8 cellular contexts compared by ENCODE assay signal in genomic region chr17:81397314-81398169, GRCh38.
DNase-seq lines count a peak whose midpoint lies in the region; ATAC-seq and TF ChIP-seq lines count a peak whose summit lies in the region.

No MANE protein-coding gene starts in this region.

- no peaks in the 10 kb centered on the region for H3K36me3 ChIP-seq in brain microvascular endothelial cell (replicated peaks)

- H3K4me3 ChIP-seq in brain microvascular endothelial cell (ENCODE audit: low read depth, low read length) = peak overlapping the region; percentile 68

- TF ChIP-seq CTCF in brain microvascular endothelial cell (IDR thresholded peaks at IDR 0.05; ENCODE audit: low read depth, low read length, missing control alignments) = peak; percentile 31

- H3K27ac ChIP-seq in brain microvascular endothelial cell (peak overlapping the region; percentile 90), substantia nigra (ENCODE audit: low read depth, low read length, poor library complexity, severe bottlenecking) (peak overlapping the region; percentile 93)

- no peak for ATAC-seq in HG02884 (IDR thresholded peaks at IDR 0.05; ENCODE audit: unreplicated experiment)
- no peak for ATAC-seq in GM21423 (IDR thresholded peaks at IDR 0.05; ENCODE audit: unreplicated experiment)

- H3K27me3 ChIP-seq in brain microvascular endothelial cell (replicated peaks) = no peaks in the 10 kb centered on the region

- in situ Hi-C loops in brain microvascular endothelial cell (cut with HindIII; ENCODE audit: low pct_ligation_motif_present, low sequenced_read_pairs) = no loop called here

- peak; percentile 71 for DNase-seq in activated CD8-positive, alpha-beta memory T cell treated with anti-CD3 and anti-CD28 coated beads, Interleukin-2, amount 50 U/mL, for 48 hours
- DNase-seq in activated CD8-positive, alpha-beta memory T cell treated with anti-CD3 and anti-CD28 coated beads, Interleukin-2, amount 50 U/mL, for 4 hours = no peak
- peak; percentile 32 for DNase-seq in NCI-H226
- no peak for DNase-seq in brain microvascular endothelial cell
- DNase-seq in kidney glomerular epithelial cell (lab: John Stamatoyannopoulos, UW) = peak; percentile 62
- peak in 15 of 49 donors; percentile 16 to 73 (median 34) for DNase-seq in substantia nigra (lab: John Stamatoyannopoulos, UW)

Comparison
In these comparisons a context has a peak if more than half of its experiments do, and no peak if none do; other contexts are left out.
1. DNase-seq: peak in activated CD8-positive, alpha-beta memory T cell treated with anti-CD3 and anti-CD28 coated beads, Interleukin-2, amount 50 U/mL, for 48 hours (single experiment), NCI-H226 (single experiment) and kidney glomerular epithelial cell (single experiment); none in activated CD8-positive, alpha-beta memory T cell treated with anti-CD3 and anti-CD28 coated beads, Interleukin-2, amount 50 U/mL, for 4 hours (single experiment) and brain microvascular endothelial cell (single experiment).